ENCODE assay signal across 21 cellular contexts in the genomic region with DNA sequence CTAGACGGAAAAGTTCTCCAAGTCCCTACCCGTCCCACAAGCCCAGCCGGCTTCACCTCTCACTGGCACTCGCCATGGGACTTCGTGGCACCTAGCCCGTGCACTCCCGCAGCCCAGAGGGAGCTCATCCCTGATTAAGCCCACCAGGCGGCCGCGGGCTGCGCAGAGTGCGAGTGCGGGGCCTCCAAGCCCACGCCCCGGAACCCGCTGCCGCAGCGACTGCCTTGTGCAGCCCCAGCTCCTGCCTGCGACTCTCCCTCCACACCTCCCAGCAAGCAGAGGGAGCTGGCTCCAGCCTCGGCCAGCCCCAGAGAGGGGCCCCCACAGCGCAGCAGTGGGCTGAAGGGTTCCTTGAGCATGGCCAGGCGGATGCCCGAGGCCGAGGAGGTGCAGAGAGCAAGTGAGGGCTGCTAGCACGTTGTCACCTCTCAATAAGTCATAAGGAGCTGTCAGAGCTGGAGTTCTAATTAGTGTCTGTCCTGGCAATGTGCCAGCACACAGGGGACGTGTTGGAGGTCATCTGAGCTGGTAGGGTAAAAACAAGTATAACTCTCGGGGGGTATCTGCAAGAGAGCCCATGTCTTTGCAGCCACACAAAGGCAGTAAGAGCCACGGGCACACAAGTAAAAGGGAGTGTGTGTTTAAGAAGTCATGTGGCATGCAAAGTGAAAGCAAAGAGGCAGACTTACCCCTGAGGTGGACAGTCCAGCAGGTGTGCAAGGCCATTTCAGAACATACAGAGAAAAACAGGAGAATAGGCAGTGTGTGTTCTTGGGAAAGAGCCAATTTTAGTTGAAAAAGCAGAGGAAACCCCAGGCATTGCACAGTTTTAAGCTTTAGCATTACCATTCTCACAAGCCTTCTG.
"Had no signal": no experiment of that assay in that cellular context is flagged by ENCODE, and none has a peak within 500 bp of the region (broad histone marks: within the 10 kb centered on the region; RNA-seq: fewer than 3 reads in every experiment).

No MANE protein-coding gene starts in this region.

- H3K9me3 Mint-ChIP-seq: activated CD8-positive, alpha-beta T cell treated with anti-CD3 and anti-CD28 coated beads for 36 hours; activated naive CD4-positive, alpha-beta T cell treated with anti-CD3 and anti-CD28 coated beads for 36 hours; activated T-cell treated with anti-CD3 and anti-CD28 coated beads, Interleukin-2, amount 50 U/mL, for 24 hours; stimulated activated effector memory CD8-positive, alpha-beta T cell treated with anti-CD3 and anti-CD28 coated beads, Interleukin-12 subunit alpha, Interleukin-12 subunit beta, amount 100 ng/mL, for 72 hours; T-helper 1 cell treated with Interleukin-12 subunit alpha and Interleukin-12 subunit beta and Interleukin-4 antibody, amounts not matched to agents 30 μg/mL and 1 μg/mL, for 36 hours had no signal

- FAIRE-seq: endometrium, keratinocyte had no signal

- H3K27me3 Mint-ChIP-seq: brain had no signal

- H3K9me3 ChIP-seq: colonic mucosa, sigmoid colon, thoracic aorta, upper lobe of right lung had no signal

- H3K4me3 Mint-ChIP-seq: activated CD4-positive, alpha-beta T cell treated with anti-CD3 and anti-CD28 coated beads, Interleukin-2, amount 10 ng/mL, durations not matched to agents 24 days and 14 days; activated CD8-positive, alpha-beta T cell treated with anti-CD3 and anti-CD28 coated beads for 36 hours; activated naive CD4-positive, alpha-beta T cell treated with anti-CD3 and anti-CD28 coated beads for 36 hours; activated T-cell treated with anti-CD3 and anti-CD28 coated beads, Interleukin-2, amount 50 U/mL, for 24 hours; brain; mesothelial cell of epicardium; neural crest cell; stimulated activated effector memory CD8-positive, alpha-beta T cell treated with anti-CD3 and anti-CD28 coated beads, Interleukin-12 subunit alpha, Interleukin-12 subunit beta, amount 100 ng/mL, for 72 hours; T-helper 1 cell treated with Interleukin-12 subunit alpha and Interleukin-12 subunit beta and Interleukin-4 antibody, amounts not matched to agents 30 μg/mL and 1 μg/mL, for 36 hours had no signal

- H3K36me3 Mint-ChIP-seq: brain; mesothelial cell of epicardium; stimulated activated effector memory CD8-positive, alpha-beta T cell treated with anti-CD3 and anti-CD28 coated beads, Interleukin-12 subunit alpha, Interleukin-12 subunit beta, amount 100 ng/mL, for 72 hours had no signal

- H3K27ac Mint-ChIP-seq: activated CD4-positive, alpha-beta T cell treated with anti-CD3 and anti-CD28 coated beads, Interleukin-2, amount 10 ng/mL, durations not matched to agents 24 days and 14 days; activated CD8-positive, alpha-beta T cell treated with anti-CD3 and anti-CD28 coated beads for 36 hours; activated naive CD4-positive, alpha-beta T cell treated with anti-CD3 and anti-CD28 coated beads for 36 hours; activated T-cell treated with anti-CD3 and anti-CD28 coated beads, Interleukin-2, amount 50 U/mL, for 24 hours; mesothelial cell of epicardium; stimulated activated effector memory CD8-positive, alpha-beta T cell treated with anti-CD3 and anti-CD28 coated beads, Interleukin-12 subunit alpha, Interleukin-12 subunit beta, amount 100 ng/mL, for 72 hours; T-helper 1 cell treated with Interleukin-12 subunit alpha and Interleukin-12 subunit beta and Interleukin-4 antibody, amounts not matched to agents 30 μg/mL and 1 μg/mL, for 36 hours had no signal

- H3K4me1 ChIP-seq: colonic mucosa, left lung, upper lobe of right lung had no signal

- ATAC-seq: activated CD8-positive, alpha-beta T cell treated with anti-CD3 and anti-CD28 coated beads for 36 hours; left lung; stimulated activated effector memory CD8-positive, alpha-beta T cell treated with anti-CD3 and anti-CD28 coated beads, Interleukin-12 subunit alpha, Interleukin-12 subunit beta, amount 100 ng/mL, for 72 hours; upper lobe of right lung had no signal

- H3K4me1 Mint-ChIP-seq: activated CD4-positive, alpha-beta T cell treated with anti-CD3 and anti-CD28 coated beads, Interleukin-2, amount 10 ng/mL, durations not matched to agents 24 days and 14 days; stimulated activated effector memory CD8-positive, alpha-beta T cell treated with anti-CD3 and anti-CD28 coated beads, Interleukin-12 subunit alpha, Interleukin-12 subunit beta, amount 100 ng/mL, for 72 hours had no signal

- H3K27me3 ChIP-seq: colonic mucosa, left lung, sigmoid colon, upper lobe of right lung had no signal

- H3K36me3 ChIP-seq: colonic mucosa, left lung, sigmoid colon, thoracic aorta, upper lobe of right lung had no signal

- DNase-seq: activated CD4-positive, alpha-beta T cell treated with anti-CD3 and anti-CD28 coated beads, Interleukin-2, amount 10 ng/mL, durations not matched to agents 24 days and 14 days; activated CD8-positive, alpha-beta T cell treated with anti-CD3 and anti-CD28 coated beads for 36 hours; activated naive CD4-positive, alpha-beta T cell treated with anti-CD3 and anti-CD28 coated beads for 36 hours; activated T-cell treated with anti-CD3 and anti-CD28 coated beads, Interleukin-2, amount 50 U/mL, for 24 hours; caudate nucleus; colonic mucosa; erythroblast; foreskin melanocyte; hypothalamus; sigmoid colon; stimulated activated CD4-positive, alpha-beta T cell treated with anti-CD3 and anti-CD28 coated beads, Interleukin-4, amount 100 ng/mL, for 24 hours; upper lobe of right lung had no signal

- H3K4me3 ChIP-seq: colonic mucosa, left lung, sigmoid colon, thoracic aorta, upper lobe of right lung had no signal

- H3K27ac ChIP-seq: colonic mucosa, left lung, sigmoid colon, thoracic aorta, upper lobe of right lung had no signal
